In the genomic region with DNA sequence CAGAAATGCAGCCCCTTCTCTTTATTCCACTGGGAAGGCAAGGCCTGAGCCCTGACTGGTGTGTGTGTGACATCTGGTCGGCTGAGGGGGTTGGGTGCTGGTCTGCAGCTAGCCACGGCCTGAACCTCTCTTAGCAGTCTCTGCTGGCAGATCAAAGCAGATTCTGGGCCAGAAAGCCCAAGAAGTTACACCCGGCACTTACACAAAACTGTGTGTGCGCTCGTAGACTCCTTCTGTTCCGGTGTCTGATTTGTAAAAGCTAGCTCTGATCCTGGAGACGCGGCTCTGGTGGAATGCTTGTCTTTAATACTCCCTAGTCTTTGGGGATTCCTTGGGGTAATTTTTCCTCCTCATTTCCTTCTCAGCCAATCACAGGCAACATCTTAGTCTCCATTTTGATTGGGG, we compare ENCODE assay signal across 14 cellular contexts. TPM values are rescaled to one million over a fixed set of nuclear protein-coding genes. Genes with fewer than 3 reads are reported as not detected.
DNase-seq lines count a peak whose midpoint lies in the region; ATAC-seq, FAIRE-seq and TF ChIP-seq lines count a peak whose summit lies in the region.
"Had no signal": no experiment of that assay in that cellular context is flagged by ENCODE, and none has a peak within 500 bp of the region (broad histone marks: within the 10 kb centered on the region; RNA-seq: fewer than 3 reads in every experiment).

No MANE protein-coding gene starts in this region.

- no TSS peak for BruUV-seq in PC-3 (replicated peaks; lab: Mats Ljungman, UMichigan)

- no peaks in the 10 kb centered on the region for H3K79me2 ChIP-seq in PC-3 (ENCODE audit: low read length)

- TF ChIP-seq CTCF in ascending aorta (IDR thresholded peaks at IDR 0.05): no peak
- no peak for TF ChIP-seq CTCF in heart right ventricle (IDR thresholded peaks at IDR 0.05)
- TF ChIP-seq CTCF in uterus (IDR thresholded peaks at IDR 0.05): no peak
- TF ChIP-seq CTCF in PC-3 (conservative IDR thresholded peaks at IDR 0.05; ENCODE audit: low read depth, low read length): no peak

- H3K9me3 ChIP-seq in ascending aorta (no peaks in the 10 kb centered on the region), heart right ventricle (no peaks in the 10 kb centered on the region), neuronal stem cell (replicated peaks in 1 of 2; ENCODE audit: control insufficient read depth in 2 of 2, insufficient read depth in 1 of 2, low read depth in 1 of 2, low read length in 2 of 2) (no peaks in the 10 kb centered on the region), uterus (no peaks in the 10 kb centered on the region), PC-3 (ENCODE audit: low read length) (no peaks in the 10 kb centered on the region), small intestine (ENCODE audit: control insufficient read depth, low read depth) (no peaks in the 10 kb centered on the region)
- H3K9me3 ChIP-seq: colonic mucosa, suprapubic skin had no signal

- intact Hi-C loops in ascending aorta (cut with DNase I) (no loop called here), heart right ventricle (cut with DNase I) (loop anchor here in 3 of 10 donors (5.0 to 10.0 kb wide), 2 partner anchors 42 to 95 kb away; no protein-coding TSS in a partner anchor), uterus (cut with DNase I; ENCODE audit: low total_unique reads) (no loop called here), PC-3 (cut with micrococcal nuclease) (no loop called here)

- H4K20me1 ChIP-seq in PC-3 (ENCODE audit: low read length): no peaks in the 10 kb centered on the region

- H3K27ac ChIP-seq in ascending aorta (peak overlapping the region; percentile 80 to 91), heart right ventricle (peak overlapping the region; percentile 49 to 80 (median 72)), neuronal stem cell (replicated peaks; ENCODE audit: low read length) (no peak overlapping the region), uterus (peak overlapping the region; percentile 79 to 91), PC-3 (ENCODE audit: low read length) (no peak overlapping the region), small intestine (ENCODE audit: low read depth in 1 of 2, low read length in 1 of 2) (peak overlapping the region in 1 of 2 donors; percentile 79)
- H3K27ac ChIP-seq: colonic mucosa, suprapubic skin had no signal

- H2BK120ac ChIP-seq in neuronal stem cell (ENCODE audit: low read depth, low read length): no peak overlapping the region

- WGBS in heart right ventricle, 2 donors: 67 to 68% methylated on average over 8 of the region's 8 CpGs
- no CpG with 5 or more reads among the region's 8 CpGs for WGBS in neuronal stem cell (ENCODE audit: extremely low coverage in 2 of 2, insufficient read length in 2 of 2, insufficient replicate concordance in 1 of 2), 2 donors
- 65 to 91% (median 80%) methylated on average over 8 of the region's 8 CpGs for WGBS in small intestine, 3 donors

- H3K9me3 Mint-ChIP-seq in activated T-cell treated with anti-CD3 and anti-CD28 coated beads, Interleukin-2, amount 50 U/mL, for 4 hours: no peaks in the 10 kb centered on the region
- H3K9me3 Mint-ChIP-seq: activated T-cell treated with anti-CD3 and anti-CD28 coated beads, Interleukin-2, amount 50 U/mL, for 72 hours; naive thymus-derived CD8-positive, alpha-beta T cell had no signal

- no peak overlapping the region for H2BK12ac ChIP-seq in neuronal stem cell (ENCODE audit: low read length)

- no peak overlapping the region for H3K4ac ChIP-seq in neuronal stem cell (ENCODE audit: low read length)

- no peaks in the 10 kb centered on the region for H3K9me2 ChIP-seq in PC-3 (replicated peaks; ENCODE audit: low read length)

- H3K14ac ChIP-seq in neuronal stem cell (ENCODE audit: low read length): no peak overlapping the region

- no peak for FAIRE-seq in small intestine (lab: Jason Lieb, UNC)

- no peak overlapping the region for H3K4me3 Mint-ChIP-seq in activated T-cell treated with anti-CD3 and anti-CD28 coated beads, Interleukin-2, amount 50 U/mL, for 4 hours
- H3K4me3 Mint-ChIP-seq: activated T-cell treated with anti-CD3 and anti-CD28 coated beads, Interleukin-2, amount 50 U/mL, for 72 hours had no signal

- H4K8ac ChIP-seq in neuronal stem cell (ENCODE audit: low read depth, low read length): no peak overlapping the region

- H4K91ac ChIP-seq in neuronal stem cell (ENCODE audit: low read depth, low read length, poor library complexity): no peak overlapping the region

- ATAC-seq in heart right ventricle (peak; percentile 11 to 39 (median 20)), PC-3 (no peak), GM21825 (IDR thresholded peaks at IDR 0.05; ENCODE audit: unreplicated experiment) (no peak)
- no peak for ATAC-seq in activated T-cell treated with anti-CD3 and anti-CD28 coated beads, Interleukin-2, amount 50 U/mL, for 4 hours
- ATAC-seq: activated T-cell treated with anti-CD3 and anti-CD28 coated beads, Interleukin-2, amount 50 U/mL, for 72 hours; naive thymus-derived CD8-positive, alpha-beta T cell had no signal

- no peaks in the 10 kb centered on the region for H3F3A ChIP-seq in PC-3 (ENCODE audit: low read length, unreplicated experiment)

- POLR2A ChIA-PET in PC-3 (lab: Charles Lee; ENCODE audit: unreplicated experiment): no interaction called here

- H3K36me3 Mint-ChIP-seq in activated T-cell treated with anti-CD3 and anti-CD28 coated beads, Interleukin-2, amount 50 U/mL, for 4 hours (ENCODE audit: insufficient read depth): no peaks in the 10 kb centered on the region

- no peak for TF ChIP-seq POLR2A in uterus (IDR thresholded peaks at IDR 0.05)

- no peak overlapping the region for H2AK5ac ChIP-seq in neuronal stem cell (ENCODE audit: low read depth, low read length)

- CTCF ChIA-PET in PC-3 (lab: Charles Lee): no interaction called here

- no peak overlapping the region for H2AFZ ChIP-seq in neuronal stem cell (ENCODE audit: low read length)
- no peak overlapping the region for H2AFZ ChIP-seq in PC-3 (ENCODE audit: low read length)

- H3K79me1 ChIP-seq in neuronal stem cell (ENCODE audit: low read depth, low read length): peaks cover 13% of the 10 kb centered on the region

- H2BK15ac ChIP-seq in neuronal stem cell (ENCODE audit: low read length): no peak overlapping the region

- H3K23ac ChIP-seq in neuronal stem cell (ENCODE audit: low read depth, low read length, poor library complexity): no peak overlapping the region

- H3K9ac ChIP-seq in neuronal stem cell (ENCODE audit: low read depth, low read length, poor library complexity): no peak overlapping the region
- no peak overlapping the region for H3K9ac ChIP-seq in PC-3 (ENCODE audit: low read length)

- H3K4me3 ChIP-seq in ascending aorta (peak overlapping the region in 1 of 2 donors; percentile 36), heart right ventricle (peak overlapping the region in 5 of 10 donors; percentile 6 to 36 (median 15)), neuronal stem cell (ENCODE audit: low read length in 2 of 2) (no peak overlapping the region), uterus (no peak overlapping the region), PC-3 (ENCODE audit: low read length) (no peak overlapping the region), small intestine (ENCODE audit: low read depth in 1 of 2, low read length in 2 of 2) (no peak overlapping the region)
- H3K4me3 ChIP-seq: colonic mucosa, suprapubic skin had no signal

- peaks cover 14% of the 10 kb centered on the region for H3K4me1 Mint-ChIP-seq in activated T-cell treated with anti-CD3 and anti-CD28 coated beads, Interleukin-2, amount 50 U/mL, for 4 hours (ENCODE audit: low read depth)

- H3K4me2 ChIP-seq in neuronal stem cell (ENCODE audit: insufficient read depth, low read length, poor library complexity, severe bottlenecking) (no peak overlapping the region), PC-3 (ENCODE audit: low read length) (no peak overlapping the region)

- peaks cover 8 to 34% of the 10 kb centered on the region in 2 donors for H3K4me1 ChIP-seq in ascending aorta
- H3K4me1 ChIP-seq in heart right ventricle: peaks cover 2 to 59% (median 32%) of the 10 kb centered on the region in 9 donors
- peaks cover 33 to 40% of the 10 kb centered on the region in 2 donors for H3K4me1 ChIP-seq in neuronal stem cell (ENCODE audit: control insufficient read depth in 2 of 2, insufficient read depth in 1 of 2, low read depth in 1 of 2, low read length in 2 of 2)
- H3K4me1 ChIP-seq in uterus: no peaks in the 10 kb centered on the region
- peaks cover 7% of the 10 kb centered on the region; the same call in 1 of the 2 replicates for H3K4me1 ChIP-seq in PC-3 (ENCODE audit: insufficient read depth, low read length)
- H3K4me1 ChIP-seq in small intestine (ENCODE audit: control insufficient read depth in 2 of 2, insufficient read depth in 1 of 2, low read depth in 1 of 2, low read length in 1 of 2): no peaks in the 10 kb centered on the region
- H3K4me1 ChIP-seq: colonic mucosa had no signal

- peaks cover 71% of the 10 kb centered on the region for H3K27me3 Mint-ChIP-seq in activated T-cell treated with anti-CD3 and anti-CD28 coated beads, Interleukin-2, amount 50 U/mL, for 4 hours (ENCODE audit: low read depth)

- H3K18ac ChIP-seq in neuronal stem cell (ENCODE audit: low read length): peak overlapping the region; percentile 61

- no peaks in the 10 kb centered on the region for H3K27me3 ChIP-seq in ascending aorta
- peaks cover 0 to 47% (median 16%) of the 10 kb centered on the region in 7 donors for H3K27me3 ChIP-seq in heart right ventricle
- H3K27me3 ChIP-seq in neuronal stem cell (ENCODE audit: control insufficient read depth in 3 of 3, insufficient read depth in 3 of 3, low read depth in 1 of 3, low read length in 3 of 3): no peaks in the 10 kb centered on the region
- no peaks in the 10 kb centered on the region for H3K27me3 ChIP-seq in uterus
- H3K27me3 ChIP-seq in PC-3 (ENCODE audit: low read length): peaks cover 49% of the 10 kb centered on the region
- H3K27me3 ChIP-seq in small intestine (ENCODE audit: control insufficient read depth in 2 of 2, insufficient read depth in 2 of 2, low read length in 2 of 2): peaks cover 0 to 12% of the 10 kb centered on the region in 2 donors

- no peak for DNase-seq in ascending aorta (ENCODE audit: low spot score in 2 of 2)
- peak in 1 of 2 donors; percentile 48 for DNase-seq in heart right ventricle
- no peak for DNase-seq in neuronal stem cell (ENCODE audit: low spot score)
- no peak for DNase-seq in uterus
- no peak for DNase-seq in PC-3
- no peak for DNase-seq in activated T-cell treated with anti-CD3 and anti-CD28 coated beads, Interleukin-2, amount 50 U/mL, for 4 hours
- no peak for DNase-seq in small intestine
- DNase-seq: activated T-cell treated with anti-CD3 and anti-CD28 coated beads, Interleukin-2, amount 50 U/mL, for 72 hours; colonic mucosa; naive thymus-derived CD8-positive, alpha-beta T cell; NCI-H146 had no signal

- H3K36me3 ChIP-seq in ascending aorta (no peaks in the 10 kb centered on the region), heart right ventricle (no peaks in the 10 kb centered on the region), neuronal stem cell (replicated peaks in 1 of 2; ENCODE audit: control insufficient read depth in 2 of 2, insufficient read depth in 2 of 2, low read length in 2 of 2) (peaks cover 0 to 30% of the 10 kb centered on the region in 2 donors), uterus (no peaks in the 10 kb centered on the region), PC-3 (ENCODE audit: low read depth, low read length) (no peaks in the 10 kb centered on the region), small intestine (ENCODE audit: control insufficient read depth in 2 of 2, insufficient read depth in 2 of 2, low read length in 2 of 2) (no peaks in the 10 kb centered on the region)
- H3K36me3 ChIP-seq: colonic mucosa, suprapubic skin had no signal

- no peak overlapping the region for H2BK5ac ChIP-seq in neuronal stem cell (ENCODE audit: low read length)

RNA-seq across cellular contexts. Expression of a gene that starts 5.5 kb away (rescaled TPM):
- total RNA-seq in ascending aorta (12.1 TPM), heart right ventricle (1 to 10 TPM; 3.1 to 5.8 (median 4.9) TPM), uterus (10 to 100 TPM in 1 of 4 donors, 1 to 10 TPM in 2, under 1 TPM in 1; 0.29 to 22.7 (median 3.3) TPM), PC-3 (2014; rRNA removed) (0.12 TPM in 1 of 2 replicates, not detected in the other)
- polyA plus RNA-seq in heart right ventricle (1 to 10 TPM; 2.5 to 3.1 TPM), small intestine (1 to 10 TPM in 2 of 3 donors, not detected in 1; 1.1 to 1.2 TPM)
- 20.5 TPM for polyA plus RNA-seq in neuronal stem cell (2013, experiment 1 of 2)
- polyA plus RNA-seq in neuronal stem cell (2013, experiment 2 of 2): 20.4 TPM
- total RNA-seq in activated T-cell treated with anti-CD3 and anti-CD28 coated beads, Interleukin-2, amount 50 U/mL, for 4 hours: under 1 TPM in 1 of 3 donors, not detected in 2; 0.38 TPM
- total RNA-seq: activated T-cell treated with anti-CD3 and anti-CD28 coated beads, Interleukin-2, amount 50 U/mL, for 72 hours; naive thymus-derived CD8-positive, alpha-beta T cell; OCI-LY7 had no signal
- polyA plus RNA-seq: naive thymus-derived CD8-positive, alpha-beta T cell had no signal

RNA-seq across cellular contexts. Expression of a gene that starts 58.6 kb away (rescaled TPM):
- total RNA-seq in ascending aorta (0.64 TPM), heart right ventricle (1 to 10 TPM; 4.5 to 7.8 (median 6.7) TPM), uterus (10 to 100 TPM in 2 of 4 donors, 1 to 10 TPM in 2; 3.2 to 45.9 (median 12.0) TPM), PC-3 (2014; rRNA removed) (33.6 and 37.0 TPM in 2 replicates)
- polyA plus RNA-seq in heart right ventricle (10 to 100 TPM in 1 of 2 donors, 1 to 10 TPM in 1; 7.6 to 17.1 TPM), small intestine (10 to 100 TPM in 2 of 3 donors, 1 to 10 TPM in 1; 9.6 to 28.6 (median 10.5) TPM)
- polyA plus RNA-seq in neuronal stem cell (2013, experiment 1 of 2): 25.3 TPM
- 23.3 TPM for polyA plus RNA-seq in neuronal stem cell (2013, experiment 2 of 2)
- total RNA-seq in activated T-cell treated with anti-CD3 and anti-CD28 coated beads, Interleukin-2, amount 50 U/mL, for 4 hours: 10 to 100 TPM; 10.6 to 13.1 (median 12.3) TPM

Comparison
In these comparisons a context has a peak if more than half of its experiments do, and no peak if none do; other contexts are left out.
1. H3K27ac ChIP-seq: peak in ascending aorta (2 of 2), heart right ventricle (10 of 10) and uterus (2 of 2); none in neuronal stem cell (single experiment) and PC-3 (single experiment).
2. ATAC-seq: peak in heart right ventricle (8 of 8); none in PC-3 (single experiment), activated T-cell treated with anti-CD3 and anti-CD28 coated beads, Interleukin-2, amount 50 U/mL, for 4 hours (0 of 2) and GM21825 (single experiment).